In the genomic region with DNA sequence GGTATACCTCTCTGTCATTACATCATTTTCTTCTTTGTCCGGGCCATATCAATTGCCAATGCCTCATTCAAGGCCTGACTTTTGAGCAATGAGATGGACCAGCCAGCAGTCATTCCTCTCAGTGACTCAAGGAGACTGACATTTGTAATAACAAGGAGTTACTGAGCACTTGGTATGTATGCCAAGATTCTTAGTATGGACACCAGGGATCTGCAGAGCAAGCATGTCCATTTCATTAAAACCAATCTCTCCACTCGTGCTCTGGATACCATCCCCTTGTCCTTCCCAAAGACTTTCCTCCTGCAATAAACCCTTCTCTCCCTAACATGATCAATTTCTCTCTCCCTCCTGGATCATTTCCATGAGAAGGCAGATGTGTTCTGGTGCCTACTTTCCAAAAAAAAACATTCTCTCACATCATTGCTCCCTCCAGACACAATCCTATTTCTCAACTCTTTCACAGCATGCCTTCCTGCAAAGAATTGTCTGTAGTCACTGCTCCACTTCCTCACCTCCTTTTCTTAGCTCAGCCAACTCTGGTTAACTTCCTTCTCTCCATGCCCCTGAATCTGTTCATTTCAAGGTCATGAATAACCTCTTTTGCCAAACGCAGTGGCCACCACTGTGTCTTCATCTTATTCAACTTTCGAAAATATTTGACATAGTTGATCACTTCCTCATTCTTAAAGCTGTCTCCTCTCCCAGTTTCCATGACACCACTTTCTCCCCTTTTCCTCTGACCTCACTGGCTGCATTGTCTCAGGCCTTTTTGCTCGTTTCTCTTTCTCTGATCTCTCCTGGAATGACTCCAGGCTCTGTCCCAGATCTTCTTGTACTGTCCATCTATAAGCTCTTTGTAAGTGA, we compare ENCODE assay signal across 8 cellular contexts.
DNase-seq lines count a peak whose midpoint lies in the region; ATAC-seq, FAIRE-seq and TF ChIP-seq lines count a peak whose summit lies in the region.

No MANE protein-coding gene starts in this region.

- peak; percentile 77 for ATAC-seq in HG03520 (IDR thresholded peaks at IDR 0.05; ENCODE audit: unreplicated experiment)
- no peak for ATAC-seq in natural killer cell treated with Interleukin-12 subunit alpha and Interleukin-12 subunit beta and Interleukin-15 and Interleukin-18, amount 100 ng/mL, for 72 hours

- no peaks in the 10 kb centered on the region for H3K9me3 Mint-ChIP-seq in natural killer cell treated with Interleukin-12 subunit alpha and Interleukin-12 subunit beta and Interleukin-15 and Interleukin-18, amount 100 ng/mL, for 72 hours

- no peak for TF ChIP-seq POLR2A in erythroblast (IDR thresholded peaks at IDR 0.05; ENCODE audit: low read length)

- peak overlapping the region; percentile 2 for H3K27ac Mint-ChIP-seq in natural killer cell treated with Interleukin-12 subunit alpha and Interleukin-12 subunit beta and Interleukin-15 and Interleukin-18, amount 100 ng/mL, for 72 hours

- peaks cover 38 to 40% of the 10 kb centered on the region in 2 donors for H3K4me1 Mint-ChIP-seq in natural killer cell treated with Interleukin-12 subunit alpha and Interleukin-12 subunit beta and Interleukin-15 and Interleukin-18, amount 100 ng/mL, for 72 hours (ENCODE audit: low read depth in 2 of 2)

- peak overlapping the region; percentile 18 for H3K4me3 Mint-ChIP-seq in natural killer cell treated with Interleukin-12 subunit alpha and Interleukin-12 subunit beta and Interleukin-15 and Interleukin-18, amount 100 ng/mL, for 72 hours

- DNase-seq in GM18507 (ENCODE audit: extremely low spot score, insufficient read length, low read depth) (no peak), caudate nucleus (lab: John Stamatoyannopoulos, UW) (no peak), NCI-H2171 (lab: John Stamatoyannopoulos, UW) (no peak), erythroblast (lab: John Stamatoyannopoulos, UW) (no peak), NCI-H748 (lab: John Stamatoyannopoulos, UW; ENCODE audit: unreplicated experiment) (no peak), DMS114 treated with DMSO at 0.1 percent for 48 hours (lab: John Stamatoyannopoulos, UW; ENCODE audit: unreplicated experiment) (no peak)
- DNase-seq in natural killer cell treated with Interleukin-12 subunit alpha and Interleukin-12 subunit beta and Interleukin-15 and Interleukin-18, amount 100 ng/mL, for 72 hours (ENCODE audit: low spot score) = no peak

- H3K27ac ChIP-seq in caudate nucleus (ENCODE audit: low read depth, low read length) = peak overlapping the region; percentile 69

- H3K27me3 Mint-ChIP-seq in natural killer cell treated with Interleukin-12 subunit alpha and Interleukin-12 subunit beta and Interleukin-15 and Interleukin-18, amount 100 ng/mL, for 72 hours = peaks cover 46 to 76% of the 10 kb centered on the region in 2 donors

- peak; percentile 79 for FAIRE-seq in GM18507 (lab: Jason Lieb, UNC)

- peaks cover 11% of the 10 kb centered on the region for H3K36me3 Mint-ChIP-seq in natural killer cell treated with Interleukin-12 subunit alpha and Interleukin-12 subunit beta and Interleukin-15 and Interleukin-18, amount 100 ng/mL, for 72 hours
